In genomic region chr14:52049271-52049670, GRCh38 we compare ENCODE assay signal across 19 cellular contexts. TPM values are rescaled to one million over a fixed set of nuclear protein-coding genes. Genes with fewer than 3 reads are reported as not detected.
DNase-seq lines count a peak whose midpoint lies in the region; ATAC-seq and TF ChIP-seq lines count a peak whose summit lies in the region.
"Had no signal": no experiment of that assay in that cellular context is flagged by ENCODE, and none has a peak within 500 bp of the region (broad histone marks: within the 10 kb centered on the region; RNA-seq: fewer than 3 reads in every experiment).

No MANE protein-coding gene starts in this region.

- no peaks in the 10 kb centered on the region for H3K9me3 ChIP-seq in heart right ventricle
- no peaks in the 10 kb centered on the region for H3K9me3 ChIP-seq in thyroid gland
- H3K9me3 ChIP-seq: SK-N-SH had no signal

- TF ChIP-seq CTCF in heart right ventricle (IDR thresholded peaks at IDR 0.05) (no peak), chondrocyte (IDR thresholded peaks at IDR 0.05) (no peak), nephron (IDR thresholded peaks at IDR 0.05; ENCODE audit: unreplicated experiment in 3 of 3) (no peak), thyroid gland (IDR thresholded peaks at IDR 0.05) (no peak), GM23338 (conservative IDR thresholded peaks at IDR 0.05; ENCODE audit: low read depth in 2 of 2) (no peak)

- peak in 1 of 2 donors; percentile 21 for TF ChIP-seq POLR2A in thyroid gland (IDR thresholded peaks at IDR 0.05)

- H3K27me3 Mint-ChIP-seq in chondrocyte (ENCODE audit: low read depth) (no peaks in the 10 kb centered on the region), nephron (ENCODE audit: low read depth) (no peaks in the 10 kb centered on the region), GM23338 (ENCODE audit: insufficient read depth, low read depth, poor library complexity) (peaks cover 5% of the 10 kb centered on the region), immature natural killer cell (ENCODE audit: low read depth in 3 of 3) (peaks cover 0 to 7% (median 3%) of the 10 kb centered on the region in 3 donors)

- no peak overlapping the region for H3K4me2 ChIP-seq in GM23338
- H3K4me2 ChIP-seq: SK-N-SH had no signal

- intact Hi-C loops in heart right ventricle (cut with DNase I) (loop anchor here in 1 of 10 donors (5.0 kb wide), 1 partner anchor 37 kb away; no protein-coding TSS in a partner anchor), Right ventricle myocardium superior (cut with DNase I) (no loop called here), thyroid gland (cut with DNase I) (loop anchor here (10.0 kb wide), 1 partner anchor 54 kb away; no protein-coding TSS in a partner anchor)

- H3K27ac ChIP-seq in heart right ventricle = peak overlapping the region in 7 of 10 donors; percentile 36 to 84 (median 77)
- peak overlapping the region; percentile 71 to 95 (median 80) for H3K27ac ChIP-seq in thyroid gland
- H3K27ac ChIP-seq in GM23338 (ENCODE audit: low read depth) = no peak overlapping the region
- H3K27ac ChIP-seq: HL-60 had no signal

- H3K4me1 ChIP-seq in heart right ventricle (peaks cover 22 to 100% (median 92%) of the 10 kb centered on the region in 9 donors), thyroid gland (peaks cover 89 to 97% of the 10 kb centered on the region in 2 donors), GM23338 (ENCODE audit: insufficient read depth) (no peaks in the 10 kb centered on the region)

- H3K4me3 Mint-ChIP-seq in chondrocyte (ENCODE audit: unreplicated experiment) = no peak overlapping the region
- H3K4me3 Mint-ChIP-seq in nephron = no peak overlapping the region
- no peak overlapping the region for H3K4me3 Mint-ChIP-seq in GM23338
- H3K4me3 Mint-ChIP-seq in immature natural killer cell = no peak overlapping the region
- H3K4me3 Mint-ChIP-seq: CD4-positive, alpha-beta T cell; H9 had no signal

- H3K27me3 ChIP-seq in heart right ventricle (no peaks in the 10 kb centered on the region), thyroid gland (no peaks in the 10 kb centered on the region), GM23338 (ENCODE audit: insufficient read depth) (no peaks in the 10 kb centered on the region)

- H3K27ac Mint-ChIP-seq in chondrocyte (ENCODE audit: unreplicated experiment) (peak overlapping the region; percentile 85), nephron (peak overlapping the region; percentile 51 to 97 (median 91)), GM23338 (no peak overlapping the region), immature natural killer cell (no peak overlapping the region)
- H3K27ac Mint-ChIP-seq: CD4-positive, alpha-beta T cell had no signal

- peaks cover 7% of the 10 kb centered on the region for H3K36me3 Mint-ChIP-seq in chondrocyte (ENCODE audit: low read depth)
- H3K36me3 Mint-ChIP-seq in nephron (ENCODE audit: low read depth) = peaks cover 24% of the 10 kb centered on the region
- H3K36me3 Mint-ChIP-seq in GM23338 (ENCODE audit: low read depth) = no peaks in the 10 kb centered on the region
- peaks cover 0 to 4% (median 3%) of the 10 kb centered on the region in 3 donors for H3K36me3 Mint-ChIP-seq in immature natural killer cell

- H3K4me1 Mint-ChIP-seq in chondrocyte (ENCODE audit: low read depth) (peaks cover 97% of the 10 kb centered on the region), nephron (peaks cover 86% of the 10 kb centered on the region), GM23338 (peaks cover 17% of the 10 kb centered on the region), immature natural killer cell (no peaks in the 10 kb centered on the region)

- no peaks in the 10 kb centered on the region for H3K79me2 ChIP-seq in GM23338 (replicated peaks; ENCODE audit: insufficient read depth)

- no peaks in the 10 kb centered on the region for H3K9me2 ChIP-seq in GM23338 (ENCODE audit: insufficient read depth)
- H3K9me2 ChIP-seq: SK-N-SH had no signal

- no peaks in the 10 kb centered on the region for H4K20me1 ChIP-seq in GM23338 (replicated peaks; ENCODE audit: insufficient read depth)

- no peaks in the 10 kb centered on the region for H3K9me3 Mint-ChIP-seq in chondrocyte (ENCODE audit: low read depth)
- no peaks in the 10 kb centered on the region for H3K9me3 Mint-ChIP-seq in nephron
- no peaks in the 10 kb centered on the region for H3K9me3 Mint-ChIP-seq in GM23338
- H3K9me3 Mint-ChIP-seq in immature natural killer cell = no peaks in the 10 kb centered on the region
- H3K9me3 Mint-ChIP-seq: CD4-positive, alpha-beta T cell; H9 had no signal

- DNase-seq in heart right ventricle = no peak
- no peak for DNase-seq in Right ventricle myocardium superior
- DNase-seq in chondrocyte (ENCODE audit: low spot score) = no peak
- peak; percentile 61 to 62 for DNase-seq in thyroid gland
- DNase-seq in SIG-M5 treated with dmso at 0.1 percent for 504 hours (lab: John Stamatoyannopoulos, UW; ENCODE audit: unreplicated experiment) = no peak
- no peak for DNase-seq in GM23338 (ENCODE audit: low spot score)
- DNase-seq in immature natural killer cell = no peak
- DNase-seq: CD4-positive, alpha-beta T cell; H9; NCI-H1048; NCI-H1694; NCI-H2029 treated with DMSO at 0.1 percent for 48 hours; NCI-H526 treated with DMSO at 0.1 percent for 48 hours; RPMI8226; SHP77 treated with DMSO at 0.1 percent for 48 hours; SK-N-SH had no signal

- no peaks in the 10 kb centered on the region for H3F3A ChIP-seq in GM23338 (replicated peaks; ENCODE audit: low read depth)

- H3K4me3 ChIP-seq in heart right ventricle (no peak overlapping the region), thyroid gland (replicated peaks in 1 of 3) (no peak overlapping the region), GM23338 (no peak overlapping the region)

- no peak overlapping the region for H2AFZ ChIP-seq in GM23338

- WGBS in heart right ventricle, 2 donors = 52 to 60% methylated on average over 5 of the region's 5 CpGs
- 33 to 40% methylated on average over 5 of the region's 5 CpGs for WGBS in thyroid gland, 2 donors

- ATAC-seq in heart right ventricle (no peak), Right ventricle myocardium superior (ENCODE audit: poor library complexity) (no peak), GM23338 (no peak)

- H3K36me3 ChIP-seq in heart right ventricle = peaks cover 0 to 21% (median 6%) of the 10 kb centered on the region in 9 donors
- H3K36me3 ChIP-seq in thyroid gland = no peaks in the 10 kb centered on the region
- no peaks in the 10 kb centered on the region for H3K36me3 ChIP-seq in GM23338 (ENCODE audit: insufficient read depth)

TF ChIP-seq in GM23338, 12 proteins besides CTCF, POLR2A, EP300 and RAD21:
- TF ChIP-seq EZH2phosphoT487 (IDR thresholded peaks at IDR 0.05; ENCODE audit: unreplicated experiment) = no peak
- TF ChIP-seq, protein P1, sequence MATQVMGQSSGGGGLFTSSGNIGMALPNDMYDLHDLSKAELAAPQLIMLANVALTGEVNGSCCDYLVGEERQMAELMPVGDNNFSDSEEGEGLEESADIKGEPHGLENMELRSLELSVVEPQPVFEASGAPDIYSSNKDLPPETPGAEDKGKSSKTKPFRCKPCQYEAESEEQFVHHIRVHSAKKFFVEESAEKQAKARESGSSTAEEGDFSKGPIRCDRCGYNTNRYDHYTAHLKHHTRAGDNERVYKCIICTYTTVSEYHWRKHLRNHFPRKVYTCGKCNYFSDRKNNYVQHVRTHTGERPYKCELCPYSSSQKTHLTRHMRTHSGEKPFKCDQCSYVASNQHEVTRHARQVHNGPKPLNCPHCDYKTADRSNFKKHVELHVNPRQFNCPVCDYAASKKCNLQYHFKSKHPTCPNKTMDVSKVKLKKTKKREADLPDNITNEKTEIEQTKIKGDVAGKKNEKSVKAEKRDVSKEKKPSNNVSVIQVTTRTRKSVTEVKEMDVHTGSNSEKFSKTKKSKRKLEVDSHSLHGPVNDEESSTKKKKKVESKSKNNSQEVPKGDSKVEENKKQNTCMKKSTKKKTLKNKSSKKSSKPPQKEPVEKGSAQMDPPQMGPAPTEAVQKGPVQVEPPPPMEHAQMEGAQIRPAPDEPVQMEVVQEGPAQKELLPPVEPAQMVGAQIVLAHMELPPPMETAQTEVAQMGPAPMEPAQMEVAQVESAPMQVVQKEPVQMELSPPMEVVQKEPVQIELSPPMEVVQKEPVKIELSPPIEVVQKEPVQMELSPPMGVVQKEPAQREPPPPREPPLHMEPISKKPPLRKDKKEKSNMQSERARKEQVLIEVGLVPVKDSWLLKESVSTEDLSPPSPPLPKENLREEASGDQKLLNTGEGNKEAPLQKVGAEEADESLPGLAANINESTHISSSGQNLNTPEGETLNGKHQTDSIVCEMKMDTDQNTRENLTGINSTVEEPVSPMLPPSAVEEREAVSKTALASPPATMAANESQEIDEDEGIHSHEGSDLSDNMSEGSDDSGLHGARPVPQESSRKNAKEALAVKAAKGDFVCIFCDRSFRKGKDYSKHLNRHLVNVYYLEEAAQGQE (IDR thresholded peaks at IDR 0.05; ENCODE audit: unreplicated experiment) = no peak
- TF ChIP-seq STAT1 (IDR thresholded peaks at IDR 0.05; ENCODE audit: unreplicated experiment) = no peak

RNA-seq across cellular contexts. Expression of gene NID2, which starts 19.6 kb away (rescaled TPM):
- total RNA-seq in heart right ventricle (10 to 100 TPM; 26.6 to 66.0 (median 39.2) TPM), Right ventricle myocardium superior (39.5 TPM), chondrocyte (49.4 to 67.8 TPM (median 51.6 TPM) in 3 replicates), thyroid gland (100 to 1,000 TPM; 115 to 207 (median 130) TPM)
- polyA plus RNA-seq in heart right ventricle (10 to 100 TPM; 15.1 to 29.8 TPM), GM23338 (2016; fragmentation: Nextera tagmentation; extraction: Ambion mirVana) (2.7 and 4.3 TPM in 2 replicates), immature natural killer cell (under 1 TPM; 0.31 to 0.95 (median 0.35) TPM)
- 7.1 and 10.4 TPM in 2 replicates for total RNA-seq in GM23338 (2014; rRNA removed; shearing (Covaris generic))
- total RNA-seq: A172 had no signal

RNA-seq across cellular contexts. Expression of gene RTRAF, which starts 59.9 kb away (rescaled TPM):
- total RNA-seq in heart right ventricle (100 to 1,000 TPM; 181 to 258 (median 214) TPM), Right ventricle myocardium superior (218 TPM), chondrocyte (161 to 180 TPM (median 169 TPM) in 3 replicates), thyroid gland (10 to 100 TPM; 42.9 to 84.2 (median 51.6) TPM)
- polyA plus RNA-seq in heart right ventricle (100 to 1,000 TPM; 178 to 276 TPM), GM23338 (2016; fragmentation: Nextera tagmentation; extraction: Ambion mirVana) (715 and 729 TPM in 2 replicates), immature natural killer cell (100 to 1,000 TPM in 2 of 3 donors, 10 to 100 TPM in 1; 92.1 to 162 (median 137) TPM)
- 150 and 184 TPM in 2 replicates for total RNA-seq in GM23338 (2014; rRNA removed; shearing (Covaris generic))

Comparison
In these comparisons a context has a peak if more than half of its experiments do, and no peak if none do; other contexts are left out.
1. DNase-seq: peak in thyroid gland (2 of 2); none in heart right ventricle (0 of 2), Right ventricle myocardium superior (single experiment), chondrocyte (single experiment), SIG-M5 treated with dmso at 0.1 percent for 504 hours (single experiment), GM23338 (single experiment) and immature natural killer cell (0 of 3).
2. H3K27ac Mint-ChIP-seq: peak in chondrocyte (single experiment) and nephron (3 of 3); none in GM23338 (single experiment) and immature natural killer cell (0 of 6).